ENCODE assay signal across 9 cellular contexts in the genomic region with DNA sequence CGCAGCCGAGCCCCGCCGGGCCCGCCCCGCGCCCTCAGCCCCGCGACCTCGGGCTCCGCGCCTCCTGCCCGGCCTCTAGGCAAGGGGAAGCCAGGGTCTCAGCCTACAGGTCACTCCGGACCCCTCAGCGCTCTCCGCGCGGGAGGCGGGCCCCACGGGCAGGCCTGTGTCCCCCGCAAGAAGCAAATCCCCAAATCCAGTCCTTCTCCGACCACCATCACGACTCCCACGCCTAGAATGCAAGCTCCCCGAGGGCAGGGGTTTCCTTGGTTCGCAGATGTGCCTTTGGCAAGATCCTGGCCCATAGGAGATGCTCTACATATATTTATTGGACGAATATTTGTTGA. TPM values are rescaled to one million over a fixed set of nuclear protein-coding genes. Genes with fewer than 3 reads are reported as not detected.
DNase-seq lines count a peak whose midpoint lies in the region; ATAC-seq and TF ChIP-seq lines count a peak whose summit lies in the region.
"Had no signal": no experiment of that assay in that cellular context is flagged by ENCODE, and none has a peak within 500 bp of the region (broad histone marks: within the 10 kb centered on the region; RNA-seq: fewer than 3 reads in every experiment).

No MANE protein-coding gene starts in this region.

- H3K4me3 ChIP-seq in GM23338 (peak overlapping the region; percentile 57), iPS-11a (ENCODE audit: low read depth, low read length) (peak overlapping the region; percentile 30), skeletal muscle cell (ENCODE audit: low read depth, low read length) (peak overlapping the region; percentile 61)

- H4K20me1 ChIP-seq in GM23338 (replicated peaks; ENCODE audit: insufficient read depth): 0 out of 2 replicates have a peak, but pooled peaks cover 4% of the 10 kb centered on the region

- no peak overlapping the region for H3K27ac ChIP-seq in GM23338 (ENCODE audit: low read depth)

- H3K79me2 ChIP-seq in GM23338 (replicated peaks; ENCODE audit: insufficient read depth): no peaks in the 10 kb centered on the region

- ATAC-seq in GM23338 (no peak), HG03045 (IDR thresholded peaks at IDR 0.05; ENCODE audit: unreplicated experiment) (no peak)

- H3K27ac Mint-ChIP-seq in GM23338: no peak overlapping the region
- H3K27ac Mint-ChIP-seq in activated T-helper 2 cell treated with anti-CD3 and anti-CD28 coated beads, Interferon-gamma antibody, Interleukin-2, Interleukin-4, amounts not matched to agents 10 μg/mL and 5 μg/mL and 100 μg/mL, durations not matched to agents 14 hours and 24 hours and 36 hours: no peak overlapping the region

- H3K9me3 Mint-ChIP-seq in GM23338: peaks cover 46% of the 10 kb centered on the region
- H3K9me3 Mint-ChIP-seq in activated T-helper 2 cell treated with anti-CD3 and anti-CD28 coated beads, Interferon-gamma antibody, Interleukin-2, Interleukin-4, amounts not matched to agents 10 μg/mL and 5 μg/mL and 100 μg/mL, durations not matched to agents 14 hours and 24 hours and 36 hours: peaks cover 8% of the 10 kb centered on the region

- TF ChIP-seq CTCF in GM23338 (conservative IDR thresholded peaks at IDR 0.05; ENCODE audit: low read depth in 2 of 2): no peak

- peak overlapping the region; percentile 74 for H3K4me3 Mint-ChIP-seq in GM23338
- H3K4me3 Mint-ChIP-seq in activated T-helper 2 cell treated with anti-CD3 and anti-CD28 coated beads, Interferon-gamma antibody, Interleukin-2, Interleukin-4, amounts not matched to agents 10 μg/mL and 5 μg/mL and 100 μg/mL, durations not matched to agents 14 hours and 24 hours and 36 hours (ENCODE audit: low read depth): peak overlapping the region; percentile 65

- H3K36me3 Mint-ChIP-seq in GM23338 (ENCODE audit: low read depth): peaks cover 38% of the 10 kb centered on the region
- H3K36me3 Mint-ChIP-seq in activated T-helper 2 cell treated with anti-CD3 and anti-CD28 coated beads, Interferon-gamma antibody, Interleukin-2, Interleukin-4, amounts not matched to agents 10 μg/mL and 5 μg/mL and 100 μg/mL, durations not matched to agents 14 hours and 24 hours and 36 hours (ENCODE audit: low read depth): no peaks in the 10 kb centered on the region

- H3F3A ChIP-seq in GM23338 (replicated peaks; ENCODE audit: low read depth): no peaks in the 10 kb centered on the region

- peaks cover 9% of the 10 kb centered on the region for H3K36me3 ChIP-seq in GM23338 (ENCODE audit: insufficient read depth)

- H3K27me3 Mint-ChIP-seq in GM23338 (ENCODE audit: insufficient read depth, low read depth, poor library complexity): peaks cover 15% of the 10 kb centered on the region
- H3K27me3 Mint-ChIP-seq in activated T-helper 2 cell treated with anti-CD3 and anti-CD28 coated beads, Interferon-gamma antibody, Interleukin-2, Interleukin-4, amounts not matched to agents 10 μg/mL and 5 μg/mL and 100 μg/mL, durations not matched to agents 14 hours and 24 hours and 36 hours (ENCODE audit: low read depth): peaks cover 19% of the 10 kb centered on the region

- DNase-seq in GM23338 (ENCODE audit: low spot score) (no peak), skeletal muscle cell (ENCODE audit: low read depth) (no peak), putamen (ENCODE audit: low spot score) (no peak), cerebellar nuclear complex (lab: John Stamatoyannopoulos, UW) (no peak), SK-N-DZ (ENCODE audit: low spot score) (no peak)
- no peak for DNase-seq in activated T-helper 2 cell treated with anti-CD3 and anti-CD28 coated beads, Interferon-gamma antibody, Interleukin-2, Interleukin-4, amounts not matched to agents 10 μg/mL and 5 μg/mL and 100 μg/mL, durations not matched to agents 14 hours and 24 hours and 36 hours (ENCODE audit: low spot score)

- peaks cover 25% of the 10 kb centered on the region; the same call in 1 of the 2 replicates for H3K27me3 ChIP-seq in GM23338 (ENCODE audit: insufficient read depth)

- H2AFZ ChIP-seq in GM23338: peak overlapping the region; percentile 91; the same call in 1 of the 2 replicates

- peaks cover 17% of the 10 kb centered on the region for H3K4me1 ChIP-seq in GM23338 (ENCODE audit: insufficient read depth)

- H3K4me2 ChIP-seq in GM23338: peak overlapping the region; percentile 82

- H3K4me1 Mint-ChIP-seq in GM23338: peaks cover 21% of the 10 kb centered on the region
- no peaks in the 10 kb centered on the region for H3K4me1 Mint-ChIP-seq in activated T-helper 2 cell treated with anti-CD3 and anti-CD28 coated beads, Interferon-gamma antibody, Interleukin-2, Interleukin-4, amounts not matched to agents 10 μg/mL and 5 μg/mL and 100 μg/mL, durations not matched to agents 14 hours and 24 hours and 36 hours (ENCODE audit: low read depth)

- H3K9me2 ChIP-seq in GM23338 (ENCODE audit: insufficient read depth): 0 out of 2 replicates have a peak, but pooled peaks cover 4% of the 10 kb centered on the region

- intact Hi-C loops in activated T-helper 2 cell treated with anti-CD3 and anti-CD28 coated beads, Interferon-gamma antibody, Interleukin-2, Interleukin-4, amounts not matched to agents 10 μg/mL and 5 μg/mL and 100 μg/mL, durations not matched to agents 14 hours and 24 hours and 36 hours (cut with micrococcal nuclease): no loop called here

TF ChIP-seq in GM23338, 12 proteins besides CTCF, POLR2A, EP300 and RAD21 (continues in another document):
- TF ChIP-seq ZNF114 (CRISPR knock-in tag; IDR thresholded peaks at IDR 0.05): no peak
- TF ChIP-seq STAT1 (IDR thresholded peaks at IDR 0.05; ENCODE audit: unreplicated experiment): no peak
- TF ChIP-seq, protein P1, sequence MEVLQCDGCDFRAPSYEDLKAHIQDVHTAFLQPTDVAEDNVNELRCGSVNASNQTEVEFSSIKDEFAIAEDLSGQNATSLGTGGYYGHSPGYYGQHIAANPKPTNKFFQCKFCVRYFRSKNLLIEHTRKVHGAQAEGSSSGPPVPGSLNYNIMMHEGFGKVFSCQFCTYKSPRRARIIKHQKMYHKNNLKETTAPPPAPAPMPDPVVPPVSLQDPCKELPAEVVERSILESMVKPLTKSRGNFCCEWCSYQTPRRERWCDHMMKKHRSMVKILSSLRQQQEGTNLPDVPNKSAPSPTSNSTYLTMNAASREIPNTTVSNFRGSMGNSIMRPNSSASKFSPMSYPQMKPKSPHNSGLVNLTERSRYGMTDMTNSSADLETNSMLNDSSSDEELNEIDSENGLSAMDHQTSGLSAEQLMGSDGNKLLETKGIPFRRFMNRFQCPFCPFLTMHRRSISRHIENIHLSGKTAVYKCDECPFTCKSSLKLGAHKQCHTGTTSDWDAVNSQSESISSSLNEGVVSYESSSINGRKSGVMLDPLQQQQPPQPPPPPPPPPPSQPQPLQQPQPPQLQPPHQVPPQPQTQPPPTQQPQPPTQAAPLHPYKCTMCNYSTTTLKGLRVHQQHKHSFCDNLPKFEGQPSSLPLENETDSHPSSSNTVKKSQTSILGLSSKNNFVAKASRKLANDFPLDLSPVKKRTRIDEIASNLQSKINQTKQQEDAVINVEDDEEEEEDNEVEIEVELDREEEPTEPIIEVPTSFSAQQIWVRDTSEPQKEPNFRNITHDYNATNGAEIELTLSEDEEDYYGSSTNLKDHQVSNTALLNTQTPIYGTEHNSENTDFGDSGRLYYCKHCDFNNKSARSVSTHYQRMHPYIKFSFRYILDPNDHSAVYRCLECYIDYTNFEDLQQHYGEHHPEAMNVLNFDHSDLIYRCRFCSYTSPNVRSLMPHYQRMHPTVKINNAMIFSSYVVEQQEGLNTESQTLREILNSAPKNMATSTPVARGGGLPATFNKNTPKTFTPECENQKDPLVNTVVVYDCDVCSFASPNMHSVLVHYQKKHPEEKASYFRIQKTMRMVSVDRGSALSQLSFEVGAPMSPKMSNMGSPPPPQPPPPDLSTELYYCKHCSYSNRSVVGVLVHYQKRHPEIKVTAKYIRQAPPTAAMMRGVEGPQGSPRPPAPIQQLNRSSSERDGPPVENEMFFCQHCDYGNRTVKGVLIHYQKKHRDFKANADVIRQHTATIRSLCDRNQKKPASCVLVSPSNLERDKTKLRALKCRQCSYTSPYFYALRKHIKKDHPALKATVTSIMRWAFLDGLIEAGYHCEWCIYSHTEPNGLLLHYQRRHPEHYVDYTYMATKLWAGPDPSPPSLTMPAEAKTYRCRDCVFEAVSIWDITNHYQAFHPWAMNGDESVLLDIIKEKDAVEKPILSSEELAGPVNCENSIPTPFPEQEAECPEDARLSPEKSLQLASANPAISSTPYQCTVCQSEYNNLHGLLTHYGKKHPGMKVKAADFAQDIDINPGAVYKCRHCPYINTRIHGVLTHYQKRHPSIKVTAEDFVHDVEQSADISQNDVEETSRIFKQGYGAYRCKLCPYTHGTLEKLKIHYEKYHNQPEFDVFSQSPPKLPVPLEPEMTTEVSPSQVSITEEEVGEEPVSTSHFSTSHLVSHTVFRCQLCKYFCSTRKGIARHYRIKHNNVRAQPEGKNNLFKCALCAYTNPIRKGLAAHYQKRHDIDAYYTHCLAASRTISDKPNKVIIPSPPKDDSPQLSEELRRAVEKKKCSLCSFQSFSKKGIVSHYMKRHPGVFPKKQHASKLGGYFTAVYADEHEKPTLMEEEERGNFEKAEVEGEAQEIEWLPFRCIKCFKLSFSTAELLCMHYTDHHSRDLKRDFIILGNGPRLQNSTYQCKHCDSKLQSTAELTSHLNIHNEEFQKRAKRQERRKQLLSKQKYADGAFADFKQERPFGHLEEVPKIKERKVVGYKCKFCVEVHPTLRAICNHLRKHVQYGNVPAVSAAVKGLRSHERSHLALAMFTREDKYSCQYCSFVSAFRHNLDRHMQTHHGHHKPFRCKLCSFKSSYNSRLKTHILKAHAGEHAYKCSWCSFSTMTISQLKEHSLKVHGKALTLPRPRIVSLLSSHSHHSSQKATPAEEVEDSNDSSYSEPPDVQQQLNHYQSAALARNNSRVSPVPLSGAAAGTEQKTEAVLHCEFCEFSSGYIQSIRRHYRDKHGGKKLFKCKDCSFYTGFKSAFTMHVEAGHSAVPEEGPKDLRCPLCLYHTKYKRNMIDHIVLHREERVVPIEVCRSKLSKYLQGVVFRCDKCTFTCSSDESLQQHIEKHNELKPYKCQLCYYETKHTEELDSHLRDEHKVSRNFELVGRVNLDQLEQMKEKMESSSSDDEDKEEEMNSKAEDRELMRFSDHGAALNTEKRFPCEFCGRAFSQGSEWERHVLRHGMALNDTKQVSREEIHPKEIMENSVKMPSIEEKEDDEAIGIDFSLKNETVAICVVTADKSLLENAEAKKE (CRISPR knock-in tag; IDR thresholded peaks at IDR 0.05): no peak

RNA-seq across cellular contexts. Expression of gene CCDC149, which starts 0.2 kb away (rescaled TPM):
- 3.8 and 6.4 TPM in 2 replicates for total RNA-seq in GM23338 (2014; rRNA removed; shearing (Covaris generic))
- polyA plus RNA-seq in GM23338 (2016; fragmentation: Nextera tagmentation; extraction: Ambion mirVana): 2.2 and 2.6 TPM in 2 replicates
- not detected in 2 replicates for total RNA-seq in activated T-helper 2 cell treated with anti-CD3 and anti-CD28 coated beads, Interferon-gamma antibody, Interleukin-2, Interleukin-4, amounts not matched to agents 10 μg/mL and 5 μg/mL and 100 μg/mL, durations not matched to agents 14 hours and 24 hours and 36 hours
- 0.47 and 0.73 TPM in 2 replicates for polyA plus RNA-seq in SK-N-DZ (2014; cell fraction: cytosol; rRNA removed)
- 0.15 and 1.7 TPM in 2 replicates for polyA plus RNA-seq in SK-N-DZ (2014; cell fraction: nucleus; rRNA removed)
- total RNA-seq: activated CD8-positive, alpha-beta memory T cell treated with anti-CD3 and anti-CD28 coated beads for 36 hours had no signal
